ENCODE assay signal across 13 cellular contexts in genomic region chr2:60745761-60746160, GRCh38. TPM values are rescaled to one million over a fixed set of nuclear protein-coding genes. Genes with fewer than 3 reads are reported as not detected.
DNase-seq lines count a peak whose midpoint lies in the region; ATAC-seq and TF ChIP-seq lines count a peak whose summit lies in the region.
"Had no signal": no experiment of that assay in that cellular context is flagged by ENCODE, and none has a peak within 500 bp of the region (broad histone marks: within the 10 kb centered on the region; RNA-seq: fewer than 3 reads in every experiment).

No MANE protein-coding gene starts in this region.

- no peaks in the 10 kb centered on the region for H3K9me3 Mint-ChIP-seq in activated CD4-positive, alpha-beta T cell treated with anti-CD3 and anti-CD28 coated beads, Interleukin-2, amount 10 ng/mL, durations not matched to agents 7 days and 5 days
- H3K9me3 Mint-ChIP-seq in activated CD4-positive, alpha-beta T cell treated with anti-CD3 and anti-CD28 coated beads, Interleukin-2, amount 10 ng/mL, durations not matched to agents 24 days and 14 days: no peaks in the 10 kb centered on the region
- H3K9me3 Mint-ChIP-seq in activated naive CD8-positive, alpha-beta T cell treated with anti-CD3 and anti-CD28 coated beads, Interleukin-2, amount 50 U/mL, for 24 hours: no peaks in the 10 kb centered on the region

- POLR2A ChIA-PET in activated CD4-positive, alpha-beta T cell treated with anti-CD3 and anti-CD28 coated beads, Interleukin-2, amount 10 ng/mL, durations not matched to agents 7 days and 5 days (lab: Charles Lee): no interaction called here

- no peak overlapping the region for H3K4me3 Mint-ChIP-seq in activated CD4-positive, alpha-beta T cell treated with anti-CD3 and anti-CD28 coated beads, Interleukin-2, amount 10 ng/mL, durations not matched to agents 7 days and 5 days
- H3K4me3 Mint-ChIP-seq in activated CD4-positive, alpha-beta T cell treated with anti-CD3 and anti-CD28 coated beads, Interleukin-2, amount 10 ng/mL, durations not matched to agents 24 days and 14 days: no peak overlapping the region
- no peak overlapping the region for H3K4me3 Mint-ChIP-seq in activated naive CD8-positive, alpha-beta T cell treated with anti-CD3 and anti-CD28 coated beads, Interleukin-2, amount 50 U/mL, for 24 hours

- H3K27ac Mint-ChIP-seq in activated CD4-positive, alpha-beta T cell treated with anti-CD3 and anti-CD28 coated beads, Interleukin-2, amount 10 ng/mL, durations not matched to agents 7 days and 5 days: peak overlapping the region; percentile 43
- H3K27ac Mint-ChIP-seq in activated CD4-positive, alpha-beta T cell treated with anti-CD3 and anti-CD28 coated beads, Interleukin-2, amount 10 ng/mL, durations not matched to agents 24 days and 14 days: no peak overlapping the region
- H3K27ac Mint-ChIP-seq in activated naive CD8-positive, alpha-beta T cell treated with anti-CD3 and anti-CD28 coated beads, Interleukin-2, amount 50 U/mL, for 24 hours: peak overlapping the region; percentile 47

- no peak for TF ChIP-seq POLR2A in stomach (IDR thresholded peaks at IDR 0.05)

- H3K4me1 ChIP-seq in skeletal muscle satellite cell (ENCODE audit: control insufficient read depth, insufficient read depth, low read length) (peaks cover 14% of the 10 kb centered on the region), stomach (no peaks in the 10 kb centered on the region)
- H3K4me1 ChIP-seq: upper lobe of left lung had no signal

- no peaks in the 10 kb centered on the region for H3K36me3 Mint-ChIP-seq in activated CD4-positive, alpha-beta T cell treated with anti-CD3 and anti-CD28 coated beads, Interleukin-2, amount 10 ng/mL, durations not matched to agents 7 days and 5 days (ENCODE audit: low read depth)
- no peaks in the 10 kb centered on the region for H3K36me3 Mint-ChIP-seq in activated CD4-positive, alpha-beta T cell treated with anti-CD3 and anti-CD28 coated beads, Interleukin-2, amount 10 ng/mL, durations not matched to agents 24 days and 14 days (ENCODE audit: low read depth)
- no peaks in the 10 kb centered on the region for H3K36me3 Mint-ChIP-seq in activated naive CD8-positive, alpha-beta T cell treated with anti-CD3 and anti-CD28 coated beads, Interleukin-2, amount 50 U/mL, for 24 hours (ENCODE audit: low read depth)

- DNase-seq in activated CD4-positive, alpha-beta T cell treated with anti-CD3 and anti-CD28 coated beads, Interleukin-2, amount 10 ng/mL, durations not matched to agents 7 days and 5 days: peak; percentile 14
- no peak for DNase-seq in activated CD4-positive, alpha-beta T cell treated with anti-CD3 and anti-CD28 coated beads, Interleukin-2, amount 10 ng/mL, durations not matched to agents 24 days and 14 days
- DNase-seq in activated naive CD8-positive, alpha-beta T cell treated with anti-CD3 and anti-CD28 coated beads, Interleukin-2, amount 50 U/mL, for 24 hours: peak; percentile 13
- no peak for DNase-seq in activated CD4-positive, alpha-beta T cell treated with anti-CD3 and anti-CD28 coated beads for 4 hours
- no peak for DNase-seq in stomach
- DNase-seq: left cardiac atrium, NCI-H2107, upper lobe of left lung had no signal

- WGBS in stomach, 5 donors: 69 to 78% (median 74%) methylated on average over 7 of the region's 7 CpGs

- CTCF ChIA-PET in activated CD4-positive, alpha-beta T cell treated with anti-CD3 and anti-CD28 coated beads, Interleukin-2, amount 10 ng/mL, durations not matched to agents 7 days and 5 days (lab: Charles Lee): interaction anchor here (1.0 to 1.2 kb wide), 3 partner anchors 10 to 254 kb away, joined by 3 to 4 read pairs (median 3); no protein-coding TSS in a partner anchor

- H3K27ac ChIP-seq in KOPT-K1 (ENCODE audit: low read depth, low read length, poor library complexity, severe bottlenecking) (peak overlapping the region; percentile 36), stomach (no peak overlapping the region)
- H3K27ac ChIP-seq: neutrophil, upper lobe of left lung had no signal

- no peak for TF ChIP-seq CTCF in stomach (IDR thresholded peaks at IDR 0.05)

- H3K27me3 ChIP-seq in skeletal muscle satellite cell (ENCODE audit: control insufficient read depth, insufficient read depth, low read length) (no peaks in the 10 kb centered on the region), stomach (no peaks in the 10 kb centered on the region)
- H3K27me3 ChIP-seq: neutrophil, upper lobe of left lung had no signal

- H3K9ac ChIP-seq in skeletal muscle satellite cell (ENCODE audit: low read depth, low read length): no peak overlapping the region

- peaks cover 24% of the 10 kb centered on the region for H3K4me1 Mint-ChIP-seq in activated CD4-positive, alpha-beta T cell treated with anti-CD3 and anti-CD28 coated beads, Interleukin-2, amount 10 ng/mL, durations not matched to agents 7 days and 5 days
- H3K4me1 Mint-ChIP-seq in activated CD4-positive, alpha-beta T cell treated with anti-CD3 and anti-CD28 coated beads, Interleukin-2, amount 10 ng/mL, durations not matched to agents 24 days and 14 days: peaks cover 11% of the 10 kb centered on the region
- peaks cover 10% of the 10 kb centered on the region for H3K4me1 Mint-ChIP-seq in activated naive CD8-positive, alpha-beta T cell treated with anti-CD3 and anti-CD28 coated beads, Interleukin-2, amount 50 U/mL, for 24 hours

- no peaks in the 10 kb centered on the region for H3K9me3 ChIP-seq in KOPT-K1 (ENCODE audit: insufficient read depth, low read length, poor library complexity, severe bottlenecking)
- no peaks in the 10 kb centered on the region for H3K9me3 ChIP-seq in skeletal muscle satellite cell (replicated peaks; ENCODE audit: low read length)
- H3K9me3 ChIP-seq in stomach: no peaks in the 10 kb centered on the region
- H3K9me3 ChIP-seq: neutrophil, upper lobe of left lung had no signal

- H3K27me3 Mint-ChIP-seq in activated CD4-positive, alpha-beta T cell treated with anti-CD3 and anti-CD28 coated beads, Interleukin-2, amount 10 ng/mL, durations not matched to agents 7 days and 5 days: peaks cover 12% of the 10 kb centered on the region
- H3K27me3 Mint-ChIP-seq in activated CD4-positive, alpha-beta T cell treated with anti-CD3 and anti-CD28 coated beads, Interleukin-2, amount 10 ng/mL, durations not matched to agents 24 days and 14 days: peaks cover 6% of the 10 kb centered on the region
- H3K27me3 Mint-ChIP-seq in activated naive CD8-positive, alpha-beta T cell treated with anti-CD3 and anti-CD28 coated beads, Interleukin-2, amount 50 U/mL, for 24 hours: no peaks in the 10 kb centered on the region

- H3K36me3 ChIP-seq in KOPT-K1 (ENCODE audit: insufficient read depth, low read length): no peaks in the 10 kb centered on the region
- H3K36me3 ChIP-seq in skeletal muscle satellite cell (ENCODE audit: insufficient read depth, low read length): no peaks in the 10 kb centered on the region
- no peaks in the 10 kb centered on the region for H3K36me3 ChIP-seq in stomach
- H3K36me3 ChIP-seq: neutrophil, upper lobe of left lung had no signal

- intact Hi-C loops in activated CD4-positive, alpha-beta T cell treated with anti-CD3 and anti-CD28 coated beads, Interleukin-2, amount 10 ng/mL, durations not matched to agents 24 days and 14 days (cut with micrococcal nuclease): no loop called here
- intact Hi-C loops in stomach (cut with DNase I; ENCODE audit: low total_unique reads): no loop called here

- ATAC-seq in activated naive CD8-positive, alpha-beta T cell treated with anti-CD3 and anti-CD28 coated beads, Interleukin-2, amount 50 U/mL, for 24 hours: peak; percentile 68
- no peak for ATAC-seq in GM21367 (IDR thresholded peaks at IDR 0.05; ENCODE audit: unreplicated experiment)
- ATAC-seq: esophagus mucosa had no signal

- no peak for TF ChIP-seq EP300 in stomach (IDR thresholded peaks at IDR 0.05)

- H3K4me2 ChIP-seq in skeletal muscle satellite cell (ENCODE audit: low read length): peak overlapping the region; percentile 10

- H3K4me3 ChIP-seq in skeletal muscle satellite cell (ENCODE audit: low read length) (peak overlapping the region; percentile 1), stomach (no peak overlapping the region)
- H3K4me3 ChIP-seq: upper lobe of left lung had no signal

RNA-seq across cellular contexts. Expression of gene PAPOLG, which starts 10.3 kb away (rescaled TPM):
- 10 to 100 TPM; 20.7 to 22.1 TPM for total RNA-seq in activated CD4-positive, alpha-beta T cell treated with anti-CD3 and anti-CD28 coated beads, Interleukin-2, amount 10 ng/mL, durations not matched to agents 7 days and 5 days
- 18.1 and 21.6 TPM in 2 replicates for total RNA-seq in activated CD4-positive, alpha-beta T cell treated with anti-CD3 and anti-CD28 coated beads, Interleukin-2, amount 10 ng/mL, durations not matched to agents 24 days and 14 days
- 10.9 TPM in 2 replicates for total RNA-seq in skeletal muscle satellite cell (2012; rRNA removed)
- total RNA-seq in stomach: 10 to 100 TPM in 2 of 5 donors, 1 to 10 TPM in 3; 3.5 to 18.2 (median 9.3) TPM
- polyA plus RNA-seq in stomach: 1 to 10 TPM; 2.9 to 3.5 (median 3.2) TPM

Comparison
In these comparisons a context has a peak if more than half of its experiments do, and no peak if none do; other contexts are left out.
1. DNase-seq: peak in activated CD4-positive, alpha-beta T cell treated with anti-CD3 and anti-CD28 coated beads, Interleukin-2, amount 10 ng/mL, durations not matched to agents 7 days and 5 days (single experiment) and activated naive CD8-positive, alpha-beta T cell treated with anti-CD3 and anti-CD28 coated beads, Interleukin-2, amount 50 U/mL, for 24 hours (single experiment); none in activated CD4-positive, alpha-beta T cell treated with anti-CD3 and anti-CD28 coated beads, Interleukin-2, amount 10 ng/mL, durations not matched to agents 24 days and 14 days (single experiment), activated CD4-positive, alpha-beta T cell treated with anti-CD3 and anti-CD28 coated beads for 4 hours (0 of 2) and stomach (single experiment).